ENCODE assay signal across 11 cellular contexts in genomic region chr3:127170794-127171193, GRCh38. TPM values are rescaled to one million over a fixed set of nuclear protein-coding genes. Genes with fewer than 3 reads are reported as not detected.
DNase-seq lines count a peak whose midpoint lies in the region; ATAC-seq and TF ChIP-seq lines count a peak whose summit lies in the region.
"Had no signal": no experiment of that assay in that cellular context is flagged by ENCODE, and none has a peak within 500 bp of the region (broad histone marks: within the 10 kb centered on the region; RNA-seq: fewer than 3 reads in every experiment).

No MANE protein-coding gene starts in this region.

- no peak overlapping the region for H2AK9ac ChIP-seq in IMR-90 (replicated peaks; ENCODE audit: low read depth, low read length, poor library complexity)

- 0 out of 2 replicates have a peak, but pooled peaks cover 6% of the 10 kb centered on the region for H4K20me1 ChIP-seq in IMR-90 (ENCODE audit: insufficient read depth, low read length)

- no peak overlapping the region for H3K18ac ChIP-seq in IMR-90 (ENCODE audit: low read depth, low read length)

- H3K4me2 ChIP-seq in IMR-90 (ENCODE audit: low read depth, low read length) = no peak overlapping the region

- POLR2A ChIA-PET in IMR-90 (lab: Charles Lee; ENCODE audit: unreplicated experiment) = no interaction called here

- no peak overlapping the region for H4K5ac ChIP-seq in IMR-90 (ENCODE audit: low read depth, low read length)

- H2AFZ ChIP-seq in IMR-90 (replicated peaks; ENCODE audit: low read length, poor library complexity) = no peak overlapping the region

- H3K23ac ChIP-seq in IMR-90 (ENCODE audit: low read depth, low read length) = no peak overlapping the region

- no peak overlapping the region for H2BK15ac ChIP-seq in IMR-90 (ENCODE audit: low read depth, low read length)

- TF ChIP-seq RAD21 in IMR-90 (IDR thresholded peaks at IDR 0.05; ENCODE audit: low read length) = no peak

- no peak overlapping the region for H3K4me3 Mint-ChIP-seq in activated naive CD4-positive, alpha-beta T cell treated with anti-CD3 and anti-CD28 coated beads for 36 hours
- H3K4me3 Mint-ChIP-seq: activated B cell treated with CpG ODN at 0.5 μM for 24 hours had no signal

- no peaks in the 10 kb centered on the region for H3K9me3 Mint-ChIP-seq in activated naive CD4-positive, alpha-beta T cell treated with anti-CD3 and anti-CD28 coated beads for 36 hours
- H3K9me3 Mint-ChIP-seq: activated B cell treated with CpG ODN at 0.5 μM for 24 hours had no signal

- H4K8ac ChIP-seq in IMR-90 (ENCODE audit: low read depth in 2 of 2, low read length in 2 of 2) = no peak overlapping the region

- CTCF ChIA-PET in IMR-90 (lab: Yijun Ruan, JAX) = no interaction called here
- CTCF ChIA-PET in activated naive CD4-positive, alpha-beta T cell treated with anti-CD3 and anti-CD28 coated beads for 36 hours (lab: Charles Lee) = no interaction called here

- no peak overlapping the region for H3K27ac Mint-ChIP-seq in activated naive CD4-positive, alpha-beta T cell treated with anti-CD3 and anti-CD28 coated beads for 36 hours
- H3K27ac Mint-ChIP-seq: activated B cell treated with CpG ODN at 0.5 μM for 24 hours had no signal

- H3K4ac ChIP-seq in IMR-90 (ENCODE audit: low read depth, low read length) = no peak overlapping the region

- H3K36me3 Mint-ChIP-seq in activated naive CD4-positive, alpha-beta T cell treated with anti-CD3 and anti-CD28 coated beads for 36 hours (ENCODE audit: low read depth) = no peaks in the 10 kb centered on the region

- no peak overlapping the region for H2AK5ac ChIP-seq in IMR-90 (ENCODE audit: low read depth, low read length)

- intact Hi-C loops in IMR-90 (cut with micrococcal nuclease) = no loop called here
- intact Hi-C loops in activated naive CD4-positive, alpha-beta T cell treated with anti-CD3 and anti-CD28 coated beads for 36 hours (cut with micrococcal nuclease) = no loop called here
- intact Hi-C loops in left ventricle myocardium superior (cut with micrococcal nuclease) = loop anchor here (10.0 kb wide), 1 partner anchor 496 kb away; no protein-coding TSS in a partner anchor

- H3K79me1 ChIP-seq in IMR-90 (ENCODE audit: low read depth in 1 of 2, low read length in 2 of 2) = no peaks in the 10 kb centered on the region

- no peak for TF ChIP-seq POLR2A in IMR-90 (IDR thresholded peaks at IDR 0.05; ENCODE audit: low read depth, low read length)

- BruUV-seq in IMR-90 (replicated peaks; lab: Mats Ljungman, UMichigan) = no TSS peak

- no peak overlapping the region for H3K4me3 ChIP-seq in IMR-90 (ENCODE audit: insufficient read depth, low read depth, low read length)
- H3K4me3 ChIP-seq in adipocyte (ENCODE audit: low read length) = no peak overlapping the region
- H3K4me3 ChIP-seq in kidney epithelial cell (ENCODE audit: low read depth, low read length) = no peak overlapping the region
- H3K4me3 ChIP-seq: lower lobe of right lung had no signal

- no peak overlapping the region for H2BK120ac ChIP-seq in IMR-90 (ENCODE audit: low read depth, low read length)

- H3K4me1 ChIP-seq in IMR-90 (ENCODE audit: control insufficient read depth, insufficient read depth, low read length) = peaks cover 3% of the 10 kb centered on the region; the same call in 1 of the 2 replicates
- peaks cover 8% of the 10 kb centered on the region for H3K4me1 ChIP-seq in adipocyte (ENCODE audit: control insufficient read depth, insufficient read depth, low read length)
- H3K4me1 ChIP-seq: lower lobe of right lung had no signal

- TF ChIP-seq CTCF in IMR-90 (conservative IDR thresholded peaks at IDR 0.05; ENCODE audit: low read depth, low read length) = no peak
- TF ChIP-seq CTCF in kidney epithelial cell (IDR thresholded peaks at IDR 0.05; ENCODE audit: insufficient read depth, low read length, poor library complexity, severe bottlenecking) = peak; percentile 28

- H4K91ac ChIP-seq in IMR-90 (ENCODE audit: insufficient read depth, low read depth, low read length) = no peak overlapping the region

- dilution Hi-C loops in IMR-90 (cut with HindIII; ENCODE audit: low sequenced_read_pairs, unreplicated experiment) = no loop called here

- H3K9me1 ChIP-seq in IMR-90 (ENCODE audit: insufficient read depth, low read length) = no peaks in the 10 kb centered on the region; the same call in 1 of the 2 replicates

- peak; percentile 61 for ATAC-seq in IMR-90 (ENCODE audit: low read depth)
- ATAC-seq in stimulated activated naive CD8-positive, alpha-beta T cell treated with anti-CD3 and anti-CD28 coated beads, Interleukin-15, Interleukin-2, amounts not matched to agents 100 U/mL and 50 U/mL, for 24 hours = no peak
- no peak for ATAC-seq in esophagus mucosa
- no peak for ATAC-seq in left ventricle myocardium superior
- ATAC-seq: lower lobe of right lung had no signal

- DNase-seq in COR-L47 (lab: John Stamatoyannopoulos, UW) (peak; percentile 89), IMR-90 (peak; percentile 64), adipocyte (ENCODE audit: low read depth) (peak; percentile 49), kidney epithelial cell (ENCODE audit: low read depth) (peak; percentile 60), left ventricle myocardium superior (no peak)
- no peak for DNase-seq in activated naive CD4-positive, alpha-beta T cell treated with anti-CD3 and anti-CD28 coated beads for 36 hours
- no peak for DNase-seq in stimulated activated naive CD8-positive, alpha-beta T cell treated with anti-CD3 and anti-CD28 coated beads, Interleukin-15, Interleukin-2, amounts not matched to agents 100 U/mL and 50 U/mL, for 24 hours
- DNase-seq: activated B cell treated with CpG ODN at 0.5 μM for 24 hours, lower lobe of right lung had no signal

- no peaks in the 10 kb centered on the region for H3K36me3 ChIP-seq in IMR-90 (ENCODE audit: control insufficient read depth, insufficient read depth, low read length)
- H3K36me3 ChIP-seq in adipocyte (ENCODE audit: control insufficient read depth, insufficient read depth, low read length, severe bottlenecking) = no peaks in the 10 kb centered on the region
- no peaks in the 10 kb centered on the region for H3K36me3 ChIP-seq in kidney epithelial cell (ENCODE audit: control insufficient read depth, insufficient read depth, low read length)
- H3K36me3 ChIP-seq: lower lobe of right lung had no signal

- H3K56ac ChIP-seq in IMR-90 (ENCODE audit: extremely low read depth, insufficient read depth, low read length) = no peak overlapping the region

- in situ Hi-C loops in IMR-90 (cut with MboI; ENCODE audit: low sequenced_read_pairs) = no loop called here

- peaks cover 29% of the 10 kb centered on the region for H3K27me3 Mint-ChIP-seq in activated naive CD4-positive, alpha-beta T cell treated with anti-CD3 and anti-CD28 coated beads for 36 hours (ENCODE audit: low read depth)

- WGBS in IMR-90 (ENCODE audit: extremely low coverage in 2 of 2, insufficient read length in 1 of 2), 2 experiments = 83% methylated on average over 1 of the region's 7 CpGs; no CpG with 5 or more reads in 1 of the 2 experiments

- no peak overlapping the region for H2BK20ac ChIP-seq in IMR-90 (ENCODE audit: low read depth, low read length)

- H3K14ac ChIP-seq in IMR-90 (replicated peaks; ENCODE audit: low read depth, low read length) = no peak overlapping the region

- no peak overlapping the region for H2BK5ac ChIP-seq in IMR-90 (ENCODE audit: low read depth, low read length, poor library complexity, severe bottlenecking)

- no peak overlapping the region for H3K27ac ChIP-seq in IMR-90 (ENCODE audit: insufficient read depth, low read length)
- H3K27ac ChIP-seq: lower lobe of right lung had no signal

- no peaks in the 10 kb centered on the region for H3K9me3 ChIP-seq in IMR-90 (ENCODE audit: control insufficient read depth, insufficient read depth, low read length)
- peaks cover 3% of the 10 kb centered on the region for H3K9me3 ChIP-seq in adipocyte (ENCODE audit: control insufficient read depth, low read length)
- H3K9me3 ChIP-seq: lower lobe of right lung had no signal

- no peak overlapping the region for H3K9ac ChIP-seq in IMR-90 (ENCODE audit: low read depth, low read length)
- H3K9ac ChIP-seq in adipocyte (ENCODE audit: low read length) = no peak overlapping the region

- no peaks in the 10 kb centered on the region for H3K4me1 Mint-ChIP-seq in activated naive CD4-positive, alpha-beta T cell treated with anti-CD3 and anti-CD28 coated beads for 36 hours (ENCODE audit: low read depth)
- H3K4me1 Mint-ChIP-seq: activated B cell treated with CpG ODN at 0.5 μM for 24 hours had no signal

- H3K27me3 ChIP-seq in IMR-90 (ENCODE audit: control insufficient read depth, insufficient read depth, low read length) = peaks cover 14% of the 10 kb centered on the region
- H3K27me3 ChIP-seq in adipocyte (replicated peaks; ENCODE audit: control insufficient read depth, insufficient read depth, low read length) = peaks cover 56% of the 10 kb centered on the region
- H3K27me3 ChIP-seq in kidney epithelial cell (ENCODE audit: control insufficient read depth, insufficient read depth, low read length) = peaks cover 12% of the 10 kb centered on the region

TF ChIP-seq in IMR-90, 13 proteins besides CTCF, POLR2A, EP300 and RAD21:
- no peak for TF ChIP-seq BHLHE40 (IDR thresholded peaks at IDR 0.05; ENCODE audit: low read depth, low read length)
- no peak for TF ChIP-seq RCOR1 (IDR thresholded peaks at IDR 0.05; ENCODE audit: insufficient replicate concordance, low read length)
- no peak for TF ChIP-seq MXI1 (IDR thresholded peaks at IDR 0.05; ENCODE audit: borderline replicate concordance, low read depth, low read length)

RNA-seq across cellular contexts. Expression of gene PRR23E, which starts 22.1 kb away (rescaled TPM):
- total RNA-seq in IMR-90 (2012; rRNA removed) (not detected in 2 replicates), kidney epithelial cell (not detected in 2 replicates), esophagus mucosa (not detected), left ventricle myocardium superior (not detected)
- polyA plus RNA-seq in IMR-90 (2012; rRNA removed) = not detected in 2 replicates
- polyA plus RNA-seq in IMR-90 (2012; cell fraction: cytosol; rRNA removed) = not detected in 2 replicates
- not detected in 2 replicates for polyA plus RNA-seq in IMR-90 (2012; cell fraction: nucleus; rRNA removed; ENCODE audit: low replicate concordance)
- total RNA-seq in activated naive CD4-positive, alpha-beta T cell treated with anti-CD3 and anti-CD28 coated beads for 36 hours = not detected
- total RNA-seq: activated B cell treated with CpG ODN at 0.5 μM for 24 hours, bronchial epithelial cell, lower lobe of right lung had no signal

Comparison
In these comparisons a context has a peak if more than half of its experiments do, and no peak if none do; other contexts are left out.
1. DNase-seq: peak in COR-L47 (single experiment), IMR-90 (single experiment), adipocyte (single experiment) and kidney epithelial cell (single experiment); none in activated naive CD4-positive, alpha-beta T cell treated with anti-CD3 and anti-CD28 coated beads for 36 hours (single experiment), stimulated activated naive CD8-positive, alpha-beta T cell treated with anti-CD3 and anti-CD28 coated beads, Interleukin-15, Interleukin-2, amounts not matched to agents 100 U/mL and 50 U/mL, for 24 hours (single experiment) and left ventricle myocardium superior (single experiment).